ENCODE assay signal across 16 cellular contexts in genomic region chr7:101303102-101303701, GRCh38. TPM values are rescaled to one million over a fixed set of nuclear protein-coding genes. Genes with fewer than 3 reads are reported as not detected.
DNase-seq lines count a peak whose midpoint lies in the region; ATAC-seq and TF ChIP-seq lines count a peak whose summit lies in the region.
"Had no signal": no experiment of that assay in that cellular context is flagged by ENCODE, and none has a peak within 500 bp of the region (broad histone marks: within the 10 kb centered on the region; RNA-seq: fewer than 3 reads in every experiment).

No MANE protein-coding gene starts in this region.

- no peak overlapping the region for H3K18ac ChIP-seq in neuronal stem cell (ENCODE audit: low read length)

- peak overlapping the region; percentile 37 for H3K4ac ChIP-seq in neuronal stem cell (ENCODE audit: low read length)

- in situ Hi-C loops in brain microvascular endothelial cell (cut with HindIII; ENCODE audit: low pct_ligation_motif_present, low sequenced_read_pairs) = no loop called here
- in situ Hi-C loops in GM13977 (cut with MboI; ENCODE audit: low pct_unique_long_range_greater_than_20kb, low sequenced_read_pairs, unreplicated experiment) = no loop called here

- H3K9ac ChIP-seq in iPS-18a (ENCODE audit: low read length) (peak overlapping the region; percentile 62), neuronal stem cell (ENCODE audit: low read depth, low read length, poor library complexity) (peak overlapping the region; percentile 70)

- H3K4me3 ChIP-seq in brain microvascular endothelial cell (ENCODE audit: low read depth, low read length) (peak overlapping the region; percentile 22), iPS-18a (ENCODE audit: low read length) (peak overlapping the region; percentile 90), neuronal stem cell (ENCODE audit: low read length in 2 of 2) (no peak overlapping the region)
- H3K4me3 ChIP-seq: A549, HAP-1 had no signal

- WGBS in neuronal stem cell (ENCODE audit: extremely low coverage in 2 of 2, insufficient read length in 2 of 2, insufficient replicate concordance in 1 of 2), 2 donors = no CpG with 5 or more reads among the region's 40 CpGs

- no peak overlapping the region for H2BK5ac ChIP-seq in neuronal stem cell (ENCODE audit: low read length)

- no peak overlapping the region for H2BK15ac ChIP-seq in neuronal stem cell (ENCODE audit: low read length)

- no peak overlapping the region for H4K91ac ChIP-seq in neuronal stem cell (ENCODE audit: low read depth, low read length, poor library complexity)

- H2BK12ac ChIP-seq in neuronal stem cell (ENCODE audit: low read length) = peak overlapping the region; percentile 22

- H3K79me1 ChIP-seq in neuronal stem cell (ENCODE audit: low read depth, low read length) = no peaks in the 10 kb centered on the region

- H3K36me3 ChIP-seq in brain microvascular endothelial cell (replicated peaks) = no peaks in the 10 kb centered on the region
- peaks cover 42% of the 10 kb centered on the region for H3K36me3 ChIP-seq in iPS-18a (ENCODE audit: control insufficient read depth, low read depth, low read length)
- no peaks in the 10 kb centered on the region for H3K36me3 ChIP-seq in neuronal stem cell (replicated peaks in 1 of 2; ENCODE audit: control insufficient read depth in 2 of 2, insufficient read depth in 2 of 2, low read length in 2 of 2)
- H3K36me3 ChIP-seq: HAP-1 had no signal

- H2BK120ac ChIP-seq in neuronal stem cell (ENCODE audit: low read depth, low read length) = no peak overlapping the region

- H3K23ac ChIP-seq in neuronal stem cell (ENCODE audit: low read depth, low read length, poor library complexity) = peak overlapping the region; percentile 80

- peaks cover 9% of the 10 kb centered on the region for H3K4me1 ChIP-seq in iPS-18a (ENCODE audit: control insufficient read depth, low read depth, low read length)
- no peaks in the 10 kb centered on the region for H3K4me1 ChIP-seq in neuronal stem cell (ENCODE audit: control insufficient read depth in 2 of 2, insufficient read depth in 1 of 2, low read depth in 1 of 2, low read length in 2 of 2)
- H3K4me1 ChIP-seq: A549, HAP-1 had no signal

- peak; percentile 82 for DNase-seq in ELF-1 (ENCODE audit: low read depth, low spot score)
- no peak for DNase-seq in brain microvascular endothelial cell
- DNase-seq in neuronal stem cell (ENCODE audit: low spot score) = no peak
- DNase-seq in GDM1 (lab: John Stamatoyannopoulos, UW) = no peak
- no peak for DNase-seq in NCI-H526 (lab: John Stamatoyannopoulos, UW)
- DNase-seq in GM13977 (ENCODE audit: low spot score) = no peak
- DNase-seq: activated CD4-positive, alpha-beta T cell treated with anti-CD3 and anti-CD28 coated beads for 4 hours; activated effector memory CD4-positive, alpha-beta T cell treated with anti-CD3 and anti-CD28 coated beads, Interleukin-2, amount 50 U/mL, for 16 hours; C1 segment of cervical spinal cord; Kasumi-1; NCI-H1105; spleen had no signal

- TF ChIP-seq CTCF in brain microvascular endothelial cell (IDR thresholded peaks at IDR 0.05; ENCODE audit: low read depth, low read length, missing control alignments) = no peak
- no peak for TF ChIP-seq CTCF in GM13977 (IDR thresholded peaks at IDR 0.05; ENCODE audit: extremely low read depth, insufficient read depth, missing control alignments)

- H2AFZ ChIP-seq in neuronal stem cell (ENCODE audit: low read length) = peak overlapping the region; percentile 82

- peaks cover 52% of the 10 kb centered on the region for H3K27me3 ChIP-seq in brain microvascular endothelial cell (replicated peaks)
- peaks cover 9% of the 10 kb centered on the region for H3K27me3 ChIP-seq in iPS-18a (ENCODE audit: control insufficient read depth, insufficient read depth, low read length)
- H3K27me3 ChIP-seq in neuronal stem cell (ENCODE audit: control insufficient read depth in 3 of 3, insufficient read depth in 3 of 3, low read depth in 1 of 3, low read length in 3 of 3) = peaks cover 11 to 63% (median 38%) of the 10 kb centered on the region in 3 experiments

- H3K27ac ChIP-seq in brain microvascular endothelial cell (no peak overlapping the region), iPS-18a (ENCODE audit: low read length) (no peak overlapping the region), neuronal stem cell (replicated peaks; ENCODE audit: low read length) (no peak overlapping the region)
- H3K27ac ChIP-seq: A549, spleen had no signal

- H3K9me3 ChIP-seq in iPS-18a (ENCODE audit: control insufficient read depth, low read depth, low read length) (no peaks in the 10 kb centered on the region), neuronal stem cell (replicated peaks in 1 of 2; ENCODE audit: control insufficient read depth in 2 of 2, insufficient read depth in 1 of 2, low read depth in 1 of 2, low read length in 2 of 2) (peaks cover 14 to 40% of the 10 kb centered on the region in 2 donors)

- peak overlapping the region; percentile 37 for H2AK5ac ChIP-seq in neuronal stem cell (ENCODE audit: low read depth, low read length)

- no peak overlapping the region for H4K8ac ChIP-seq in neuronal stem cell (ENCODE audit: low read depth, low read length)

- no peak overlapping the region for H3K14ac ChIP-seq in neuronal stem cell (ENCODE audit: low read length)

- no peak for ATAC-seq in HG03039 (IDR thresholded peaks at IDR 0.05; ENCODE audit: unreplicated experiment)
- ATAC-seq: A549 had no signal

- no peak overlapping the region for H3K4me2 ChIP-seq in neuronal stem cell (ENCODE audit: insufficient read depth, low read length, poor library complexity, severe bottlenecking)
- H3K4me2 ChIP-seq: A549 had no signal

RNA-seq across cellular contexts. Expression of gene IFT22, which starts 18.4 kb away (rescaled TPM):
- polyA plus RNA-seq in neuronal stem cell (2013, experiment 1 of 2) = 38.1 TPM
- 39.9 TPM for polyA plus RNA-seq in neuronal stem cell (2013, experiment 2 of 2)

RNA-seq across cellular contexts. Expression of gene FIS1, which starts 58.3 kb away (rescaled TPM):
- polyA plus RNA-seq in neuronal stem cell (2013, experiment 1 of 2) = 119 TPM
- 104 TPM for polyA plus RNA-seq in neuronal stem cell (2013, experiment 2 of 2)

RNA-seq across cellular contexts. Expression of gene COL26A1, which starts 59.5 kb away (rescaled TPM):
- polyA plus RNA-seq in neuronal stem cell (2013, experiment 1 of 2) = 74.9 TPM
- 74.1 TPM for polyA plus RNA-seq in neuronal stem cell (2013, experiment 2 of 2)

Comparison
In these comparisons a context has a peak if more than half of its experiments do, and no peak if none do; other contexts are left out.
1. H3K4me3 ChIP-seq: peak in brain microvascular endothelial cell (single experiment) and iPS-18a (single experiment); none in neuronal stem cell (0 of 2).